In the genomic region with DNA sequence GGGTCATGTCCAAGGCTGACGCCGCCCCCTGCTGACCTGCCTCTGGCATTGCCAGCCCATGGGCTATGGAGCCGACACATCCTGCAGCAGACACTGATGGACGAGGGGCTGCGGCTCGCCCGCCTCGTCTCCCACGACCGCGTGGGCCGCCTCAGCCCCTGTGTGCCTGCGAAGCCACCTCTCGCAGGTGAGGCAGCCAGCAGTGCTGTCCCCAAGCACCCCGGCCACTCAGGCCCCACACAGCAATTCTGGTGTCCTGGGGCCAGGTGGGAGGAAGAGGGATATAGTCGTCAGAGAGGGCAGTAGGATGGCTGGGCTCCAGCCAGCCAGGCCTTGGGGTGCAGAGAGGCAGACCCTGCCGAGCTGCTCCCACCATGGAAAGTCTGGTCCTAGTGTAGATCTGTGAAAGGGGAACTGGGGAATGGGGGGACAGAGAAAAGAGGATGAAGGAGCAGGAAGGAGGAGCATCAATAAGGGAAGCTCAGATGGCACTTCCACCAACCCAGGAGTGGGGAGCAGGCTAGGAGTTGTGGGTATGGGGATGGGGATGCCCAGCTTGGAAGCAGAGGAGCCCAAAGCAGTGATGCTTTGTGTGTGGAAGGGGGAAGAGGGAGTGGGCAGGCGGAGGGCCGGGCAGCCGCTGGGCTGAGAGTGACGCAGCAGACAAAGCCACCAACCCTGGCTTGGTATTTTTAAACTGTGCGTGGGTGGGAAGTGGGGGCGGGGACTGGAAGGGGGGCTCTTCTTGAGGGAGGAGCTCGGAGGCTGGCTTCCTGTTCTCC, we compare ENCODE assay signal across 8 cellular contexts. TPM values are rescaled to one million over a fixed set of nuclear protein-coding genes. Genes with fewer than 3 reads are reported as not detected.
DNase-seq lines count a peak whose midpoint lies in the region; ATAC-seq, FAIRE-seq and TF ChIP-seq lines count a peak whose summit lies in the region.

No MANE protein-coding gene starts in this region.

- peak overlapping the region; percentile 98 for H3K4ac ChIP-seq in H1 (replicated peaks; ENCODE audit: insufficient read length, low read depth, low read length)

- H3K36me3 Mint-ChIP-seq in activated CD4-positive, alpha-beta memory T cell treated with anti-CD3 and anti-CD28 coated beads for 36 hours = peaks cover 61% of the 10 kb centered on the region

- H3K27me3 ChIP-seq in H1 (replicated peaks in 1 of 4; ENCODE audit: control insufficient read depth in 3 of 4, extremely low read depth in 1 of 4, insufficient read depth in 3 of 4, low read length in 3 of 4) (no peaks in the 10 kb centered on the region), muscle layer of colon (ENCODE audit: control insufficient read depth in 1 of 2, insufficient read depth in 2 of 2, low read length in 2 of 2) (no peaks in the 10 kb centered on the region)

- peak overlapping the region; percentile 32 to 64; a peak in 2 of 4 replicates for H3K4me2 ChIP-seq in H1 (ENCODE audit: insufficient read depth in 1 of 2, low read depth in 2 of 2, low read length in 2 of 2)

- peak overlapping the region; percentile 12; the same call in 1 of the 2 replicates for H2BK15ac ChIP-seq in H1 (ENCODE audit: low read length)

- H2AFZ ChIP-seq in H1 (ENCODE audit: low read length) = no peak overlapping the region

- peak overlapping the region; percentile 32; the same call in 1 of the 2 replicates for H3K18ac ChIP-seq in H1 (ENCODE audit: extremely low read depth, low read length)

- no peak for FAIRE-seq in H1 (lab: Jason Lieb, UNC)

- peak overlapping the region; percentile 92; the same call in 1 of the 2 replicates for H4K8ac ChIP-seq in H1 (ENCODE audit: extremely low read depth, insufficient read depth, low read length)

- WGBS in H1 (ENCODE audit: extremely low coverage in 1 of 2, insufficient coverage in 1 of 2, insufficient read length in 1 of 2, insufficient replicate concordance in 2 of 2, low coverage in 1 of 2, low lambda C conversion rate in 2 of 2, missing lambda C conversion rate in 1 of 2), 2 experiments = 73% methylated on average over 21 of the region's 24 CpGs; no CpG with 5 or more reads in 1 of the 2 experiments

- peak overlapping the region; percentile 47; the same call in 1 of the 2 replicates for H2BK5ac ChIP-seq in H1 (ENCODE audit: low read depth, low read length)

- H2BK12ac ChIP-seq in H1 (ENCODE audit: low read depth, low read length) = peak overlapping the region; percentile 71

- peaks cover 7% of the 10 kb centered on the region; the same call in 1 of the 2 replicates for H3K23me2 ChIP-seq in H1 (ENCODE audit: low read depth, low read length)

- TF ChIP-seq POLR2A in H1 (IDR thresholded peaks at IDR 0.05; ENCODE audit: control extremely low read depth in 1 of 2, low read depth in 2 of 2, low read length in 2 of 2) = no peak

- no peak for TF ChIP-seq EP300 in H1 (IDR thresholded peaks at IDR 0.05; ENCODE audit: borderline replicate concordance in 1 of 2, low read depth in 2 of 2, low read length in 2 of 2)

- peak overlapping the region; percentile 48; the same call in 1 of the 2 replicates for H3K27ac ChIP-seq in H1 (ENCODE audit: low read depth, low read length)
- peak overlapping the region; percentile 84 for H3K27ac ChIP-seq in muscle layer of colon (ENCODE audit: low read depth, low read length)

- peaks cover 4 to 11% of the 10 kb centered on the region in 2 experiments for H4K20me1 ChIP-seq in H1 (replicated peaks in 1 of 2; ENCODE audit: control insufficient read depth in 1 of 2, insufficient read depth in 2 of 2, low read length in 2 of 2)

- H3K9ac ChIP-seq in H1 (replicated peaks in 1 of 4; ENCODE audit: extremely low read depth in 1 of 4, low read depth in 3 of 4, low read length in 3 of 4) (no peak overlapping the region), muscle layer of colon (ENCODE audit: low read length) (no peak overlapping the region)

- peak; percentile 88 for DNase-seq in activated CD4-positive, alpha-beta memory T cell treated with anti-CD3 and anti-CD28 coated beads for 36 hours
- DNase-seq in H1 (ENCODE audit: low read depth in 1 of 2, low spot score in 2 of 2) (peak in 1 of 2 experiments; percentile 90), NCI-H510A (lab: John Stamatoyannopoulos, UW) (no peak)
- DNase-seq in stimulated activated naive CD4-positive, alpha-beta T cell (lab: John Stamatoyannopoulos, UW) = peak; percentile 14 to 67 (median 43)

- intact Hi-C loops in activated CD4-positive, alpha-beta memory T cell treated with anti-CD3 and anti-CD28 coated beads for 36 hours (cut with micrococcal nuclease) = loop anchor here (1.0 to 2.0 kb wide), 3 partner anchors 15 to 85 kb away; a partner anchor contains a TSS

- TF ChIP-seq RAD21 in H1 (IDR thresholded peaks at IDR 0.05 in 1 of 2, conservative IDR thresholded peaks at IDR 0.05 in 1 of 2; ENCODE audit: low read depth in 2 of 2, low read length in 2 of 2) = peak; percentile 81 to 87

- H3K23ac ChIP-seq in H1 (ENCODE audit: insufficient read length) = no peak overlapping the region

- ATAC-seq in HG03135 (IDR thresholded peaks at IDR 0.05; ENCODE audit: unreplicated experiment) = no peak

- CTCF ChIA-PET in activated CD4-positive, alpha-beta memory T cell treated with anti-CD3 and anti-CD28 coated beads for 36 hours (lab: Charles Lee) = interaction anchor here (0.7 to 14.4 kb wide), 18 partner anchors 10 to 92 kb away, joined by 3 to 251 read pairs (median 5); a partner anchor contains a TSS
- CTCF ChIA-PET in H1 (lab: Charles Lee; ENCODE audit: partially characterized antibody) = interaction anchor here (0.7 to 14.0 kb wide), 25 partner anchors 10 to 184 kb away, joined by 3 to 325 read pairs (median 5); a partner anchor contains a TSS

- H3K36me3 ChIP-seq in H1 (ENCODE audit: control insufficient read depth in 2 of 4, insufficient read depth in 4 of 4, low read length in 3 of 4) (peaks cover 9 to 32% (median 18%) of the 10 kb centered on the region in 4 experiments), muscle layer of colon (ENCODE audit: insufficient read depth, low read length) (peaks cover 72% of the 10 kb centered on the region)

- H2BK120ac ChIP-seq in H1 (replicated peaks; ENCODE audit: low read depth, low read length) = peak overlapping the region; percentile 38

- H3K9me3 ChIP-seq in H1 (ENCODE audit: insufficient read depth in 2 of 2, low read depth in 1 of 2, low read length in 1 of 2) (no peaks in the 10 kb centered on the region), muscle layer of colon (ENCODE audit: low read length) (no peaks in the 10 kb centered on the region)

- no peak overlapping the region for H3K14ac ChIP-seq in H1 (ENCODE audit: insufficient read length)

- peak overlapping the region; percentile 69 for H3K4me3 Mint-ChIP-seq in activated CD4-positive, alpha-beta memory T cell treated with anti-CD3 and anti-CD28 coated beads for 36 hours

- POLR2A ChIA-PET in activated CD4-positive, alpha-beta memory T cell treated with anti-CD3 and anti-CD28 coated beads for 36 hours (lab: Charles Lee) = interaction anchor here (0.7 to 9.6 kb wide), 8 partner anchors 10 to 965 kb away, joined by 3 to 83 read pairs (median 4); a partner anchor contains a TSS
- POLR2A ChIA-PET in H1 (lab: Charles Lee; ENCODE audit: partially characterized antibody) = interaction anchor here (0.6 to 16.5 kb wide), 15 partner anchors 14 to 366 kb away, joined by 3 to 352 read pairs (median 4); a partner anchor contains a TSS

- no peaks in the 10 kb centered on the region for H3K9me3 Mint-ChIP-seq in activated CD4-positive, alpha-beta memory T cell treated with anti-CD3 and anti-CD28 coated beads for 36 hours

- 0 out of 2 replicates have a peak overlapping the region, but pooled peaks have one; percentile 5 for H2AK5ac ChIP-seq in H1 (ENCODE audit: low read depth, low read length)

- H3K79me1 ChIP-seq in H1 (ENCODE audit: low read depth, low read length) = peaks cover 4% of the 10 kb centered on the region

- TF ChIP-seq CTCF in GM12875 (IDR thresholded peaks at IDR 0.05; ENCODE audit: borderline replicate concordance, insufficient read depth, low read depth, low read length) (peak; percentile 72), LNCAP (IDR thresholded peaks at IDR 0.05) (peak; percentile 70), H1 (IDR thresholded peaks at IDR 0.05; ENCODE audit: control extremely low read depth in 1 of 3, insufficient read depth in 1 of 3, low read depth in 1 of 3, low read length in 3 of 3) (peak in 2 of 3 experiments; percentile 85 to 86; a peak in 3 of 4 replicates)

- peak overlapping the region; percentile 92 for H3K27ac Mint-ChIP-seq in activated CD4-positive, alpha-beta memory T cell treated with anti-CD3 and anti-CD28 coated beads for 36 hours

- H3K4me1 Mint-ChIP-seq in activated CD4-positive, alpha-beta memory T cell treated with anti-CD3 and anti-CD28 coated beads for 36 hours (ENCODE audit: low read depth) = peaks cover 57% of the 10 kb centered on the region

- H4K5ac ChIP-seq in H1 (ENCODE audit: insufficient read length, low read depth, low read length) = peak overlapping the region; percentile 80

- peak overlapping the region; percentile 32; the same call in 1 of the 2 replicates for H2BK20ac ChIP-seq in H1 (ENCODE audit: low read length)

- H3K56ac ChIP-seq in H1 (replicated peaks; ENCODE audit: insufficient read length, low read depth, low read length) = peak overlapping the region; percentile 32

- H4K91ac ChIP-seq in H1 (replicated peaks; ENCODE audit: insufficient read length, low read length) = peak overlapping the region; percentile 52

- peaks cover 0 to 18% of the 10 kb centered on the region in 2 experiments; a peak in 1 of 4 replicates for H3K79me2 ChIP-seq in H1 (ENCODE audit: control insufficient read depth in 1 of 2, insufficient read depth in 2 of 2, low read length in 2 of 2)

- no peaks in the 10 kb centered on the region for H3K27me3 Mint-ChIP-seq in activated CD4-positive, alpha-beta memory T cell treated with anti-CD3 and anti-CD28 coated beads for 36 hours

- peak overlapping the region; percentile 34 for H3K4me3 ChIP-seq in GM12875 (ENCODE audit: low read depth, low read length)
- 0 out of 8 replicates have a peak overlapping the region, but pooled peaks of 1 of the 4 experiments have one; percentile 25 for H3K4me3 ChIP-seq in H1 (ENCODE audit: extremely low read depth in 1 of 4, insufficient read depth in 2 of 4, low read depth in 3 of 4, low read length in 4 of 4)
- peak overlapping the region in 1 of 2 donors; percentile 66 for H3K4me3 ChIP-seq in muscle layer of colon (ENCODE audit: low read depth in 1 of 2, low read length in 2 of 2)

- H3K4me1 ChIP-seq in H1 (replicated peaks in 1 of 4; ENCODE audit: control insufficient read depth in 3 of 4, insufficient read depth in 4 of 4, low read length in 3 of 4) (peaks cover 0 to 28% (median 20%) of the 10 kb centered on the region in 4 experiments; a peak in 6 of 7 replicates), muscle layer of colon (ENCODE audit: insufficient read depth, low read length) (peaks cover 47% of the 10 kb centered on the region)

RNA-seq across cellular contexts. Expression of a gene that starts 4.7 kb away (rescaled TPM):
- total RNA-seq in activated CD4-positive, alpha-beta memory T cell treated with anti-CD3 and anti-CD28 coated beads for 36 hours = 10 to 100 TPM; 39.6 to 41.6 TPM
- total RNA-seq in H1 (2021; fragmentation: NEBNext Ultra II Directional; extraction: Animal tissue kit (Norgen Biotek cat#: 25700)) = 20.6 and 20.9 TPM in 2 replicates
- 23.5 and 30.8 TPM in 2 replicates for polyA plus RNA-seq in H1 (2011; rRNA removed)
- 23.9 TPM for polyA plus RNA-seq in H1 (2011; cell fraction: cytosol; rRNA removed)
- polyA plus RNA-seq in H1 (2011; cell fraction: nucleus; rRNA removed) = 31.8 TPM
- 18.8 to 24.4 TPM (median 22.7 TPM) in 4 replicates for polyA plus RNA-seq in H1 (2012, experiment 1 of 2)
- 22.8 TPM for polyA plus RNA-seq in H1 (2012, experiment 2 of 2)
- polyA plus RNA-seq in H1 (2013, experiment 1 of 2) = 12.4 TPM
- polyA plus RNA-seq in H1 (2013, experiment 2 of 2) = 11.5 TPM
- 12.2 and 22.2 TPM in 2 replicates for polyA minus RNA-seq in H1 (2011; rRNA and poly(A)+ RNA removed)
- 17.3 TPM for polyA minus RNA-seq in H1 (2011; cell fraction: cytosol; rRNA and poly(A)+ RNA removed)
- polyA minus RNA-seq in H1 (2011; cell fraction: nucleus; rRNA and poly(A)+ RNA removed) = 13.8 TPM

RNA-seq across cellular contexts. Expression of a gene that starts 15.0 kb away (rescaled TPM):
- total RNA-seq in activated CD4-positive, alpha-beta memory T cell treated with anti-CD3 and anti-CD28 coated beads for 36 hours = 10 to 100 TPM; 70.6 to 73.5 TPM
- total RNA-seq in H1 (2021; fragmentation: NEBNext Ultra II Directional; extraction: Animal tissue kit (Norgen Biotek cat#: 25700)) = 41.6 and 43.2 TPM in 2 replicates
- 21.3 and 30.1 TPM in 2 replicates for polyA plus RNA-seq in H1 (2011; rRNA removed)
- 30.3 TPM for polyA plus RNA-seq in H1 (2011; cell fraction: cytosol; rRNA removed)
- 32.0 TPM for polyA plus RNA-seq in H1 (2011; cell fraction: nucleus; rRNA removed)
- polyA plus RNA-seq in H1 (2012, experiment 1 of 2) = 16.4 to 26.7 TPM (median 21.6 TPM) in 4 replicates
- 2.0 TPM for polyA plus RNA-seq in H1 (2012, experiment 2 of 2)
- 35.2 TPM for polyA plus RNA-seq in H1 (2013, experiment 1 of 2)
- polyA plus RNA-seq in H1 (2013, experiment 2 of 2) = 38.0 TPM
- 36.9 and 49.7 TPM in 2 replicates for polyA minus RNA-seq in H1 (2011; rRNA and poly(A)+ RNA removed)
- polyA minus RNA-seq in H1 (2011; cell fraction: cytosol; rRNA and poly(A)+ RNA removed) = 15.9 TPM
- 23.5 TPM for polyA minus RNA-seq in H1 (2011; cell fraction: nucleus; rRNA and poly(A)+ RNA removed)

RNA-seq across cellular contexts. Expression of a gene that starts 17.6 kb away (rescaled TPM):
- total RNA-seq in activated CD4-positive, alpha-beta memory T cell treated with anti-CD3 and anti-CD28 coated beads for 36 hours = 100 to 1,000 TPM; 209 to 218 TPM
- 26.8 and 32.9 TPM in 2 replicates for total RNA-seq in H1 (2021; fragmentation: NEBNext Ultra II Directional; extraction: Animal tissue kit (Norgen Biotek cat#: 25700))
- polyA plus RNA-seq in H1 (2011; rRNA removed) = 38.7 and 52.2 TPM in 2 replicates
- polyA plus RNA-seq in H1 (2011; cell fraction: cytosol; rRNA removed) = 42.9 TPM
- 104 TPM for polyA plus RNA-seq in H1 (2011; cell fraction: nucleus; rRNA removed)
- 32.8 to 37.0 TPM (median 34.7 TPM) in 4 replicates for polyA plus RNA-seq in H1 (2012, experiment 1 of 2)
- 21.8 TPM for polyA plus RNA-seq in H1 (2012, experiment 2 of 2)
- 26.6 TPM for polyA plus RNA-seq in H1 (2013, experiment 1 of 2)
- polyA plus RNA-seq in H1 (2013, experiment 2 of 2) = 28.7 TPM
- polyA minus RNA-seq in H1 (2011; rRNA and poly(A)+ RNA removed) = 32.3 and 34.6 TPM in 2 replicates
- 11.3 TPM for polyA minus RNA-seq in H1 (2011; cell fraction: cytosol; rRNA and poly(A)+ RNA removed)
- polyA minus RNA-seq in H1 (2011; cell fraction: nucleus; rRNA and poly(A)+ RNA removed) = 30.5 TPM

RNA-seq across cellular contexts. Expression of a gene that starts 34.7 kb away (rescaled TPM):
- total RNA-seq in activated CD4-positive, alpha-beta memory T cell treated with anti-CD3 and anti-CD28 coated beads for 36 hours = 1 to 10 TPM; 1.4 TPM
- 92.5 and 99.1 TPM in 2 replicates for total RNA-seq in H1 (2021; fragmentation: NEBNext Ultra II Directional; extraction: Animal tissue kit (Norgen Biotek cat#: 25700))
- polyA plus RNA-seq in H1 (2011; rRNA removed) = 35.3 and 59.0 TPM in 2 replicates
- 32.8 TPM for polyA plus RNA-seq in H1 (2011; cell fraction: cytosol; rRNA removed)
- polyA plus RNA-seq in H1 (2011; cell fraction: nucleus; rRNA removed) = 168 TPM
- polyA plus RNA-seq in H1 (2012, experiment 1 of 2) = 61.6 to 121 TPM (median 97.9 TPM) in 4 replicates
- 64.6 TPM for polyA plus RNA-seq in H1 (2012, experiment 2 of 2)
- 72.6 TPM for polyA plus RNA-seq in H1 (2013, experiment 1 of 2)
- polyA plus RNA-seq in H1 (2013, experiment 2 of 2) = 45.3 TPM
- 137 and 189 TPM in 2 replicates for polyA minus RNA-seq in H1 (2011; rRNA and poly(A)+ RNA removed)
- polyA minus RNA-seq in H1 (2011; cell fraction: cytosol; rRNA and poly(A)+ RNA removed) = 104 TPM
- polyA minus RNA-seq in H1 (2011; cell fraction: nucleus; rRNA and poly(A)+ RNA removed) = 104 TPM

RNA-seq across cellular contexts. Expression of a gene that starts 43.7 kb away (rescaled TPM):
- total RNA-seq in activated CD4-positive, alpha-beta memory T cell treated with anti-CD3 and anti-CD28 coated beads for 36 hours = under 1 TPM; 0.61 to 0.97 TPM
- 0.52 and 0.54 TPM in 2 replicates for total RNA-seq in H1 (2021; fragmentation: NEBNext Ultra II Directional; extraction: Animal tissue kit (Norgen Biotek cat#: 25700))
- polyA plus RNA-seq in H1 (2011; rRNA removed) = 0.60 and 0.77 TPM in 2 replicates
- 0.21 TPM for polyA plus RNA-seq in H1 (2011; cell fraction: cytosol; rRNA removed)
- polyA plus RNA-seq in H1 (2011; cell fraction: nucleus; rRNA removed) = 2.2 TPM
- polyA plus RNA-seq in H1 (2012, experiment 1 of 2) = 0.11 to 0.41 TPM (median 0.24 TPM) in 4 replicates
- polyA plus RNA-seq in H1 (2012, experiment 2 of 2) = 0.04 TPM
- 0.14 TPM for polyA plus RNA-seq in H1 (2013, experiment 1 of 2)
- 0.33 TPM for polyA plus RNA-seq in H1 (2013, experiment 2 of 2)
- polyA minus RNA-seq in H1 (2011; rRNA and poly(A)+ RNA removed) = 1.3 TPM in 1 of 2 replicates, not detected in the other
- polyA minus RNA-seq in H1 (2011; cell fraction: cytosol; rRNA and poly(A)+ RNA removed) = not detected
- 2.4 TPM for polyA minus RNA-seq in H1 (2011; cell fraction: nucleus; rRNA and poly(A)+ RNA removed)
